ENCODE assay signal across 7 cellular contexts in the genomic region with DNA sequence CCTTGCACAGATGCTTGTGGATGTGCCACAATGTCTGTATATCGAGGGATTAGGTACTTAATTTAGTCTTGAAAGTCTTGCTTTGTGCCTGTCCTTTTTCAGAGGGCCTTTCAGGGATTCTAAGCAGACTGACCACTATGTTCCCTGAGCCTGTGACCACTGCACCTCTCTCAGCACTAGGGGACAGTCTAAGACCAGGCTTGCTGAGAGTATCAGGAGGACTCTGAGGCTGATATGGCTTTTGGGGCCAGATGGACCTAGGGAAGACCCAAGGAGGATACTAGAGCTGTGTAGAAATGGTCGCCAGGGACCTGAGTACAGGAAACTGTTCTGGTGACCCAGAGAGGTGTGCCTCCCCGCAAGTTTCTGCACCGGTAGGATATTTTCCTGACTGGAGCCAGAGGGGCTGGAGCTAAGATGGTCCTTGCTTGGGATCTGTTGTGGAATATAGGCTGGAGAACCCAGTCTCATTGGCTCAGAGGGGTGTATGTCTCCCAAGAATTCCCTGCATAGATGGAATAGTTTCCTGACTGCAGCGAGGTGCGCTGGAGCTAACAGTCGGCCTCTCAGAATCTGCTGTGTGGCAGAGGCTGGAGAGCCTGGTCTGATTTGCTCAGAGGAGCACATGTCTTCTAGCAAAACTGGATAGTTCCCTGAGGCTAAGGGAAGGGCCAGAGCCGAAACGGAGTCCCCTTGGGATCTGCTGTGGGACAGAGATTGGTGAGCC.
DNase-seq lines count a peak whose midpoint lies in the region; TF ChIP-seq lines count a peak whose summit lies in the region.

No MANE protein-coding gene starts in this region.

- H3K27ac Mint-ChIP-seq in endodermal cell (no peak overlapping the region), progenitor cell of endocrine pancreas (no peak overlapping the region)
- no peak overlapping the region for H3K27ac Mint-ChIP-seq in activated T-helper 1 cell treated with anti-CD3 and anti-CD28 coated beads, Interleukin-12 subunit alpha, Interleukin-12 subunit beta, Interleukin-2, Interleukin-4 antibody, amounts not matched to agents 30 ng/mL and 10 ng/mL and 1 ng/mL, durations not matched to agents 14 hours and 24 hours and 36 hours

- H3K27me3 Mint-ChIP-seq in endodermal cell (ENCODE audit: insufficient read depth) (no peaks in the 10 kb centered on the region), progenitor cell of endocrine pancreas (peaks cover 5% of the 10 kb centered on the region)
- peaks cover 2% of the 10 kb centered on the region for H3K27me3 Mint-ChIP-seq in activated T-helper 1 cell treated with anti-CD3 and anti-CD28 coated beads, Interleukin-12 subunit alpha, Interleukin-12 subunit beta, Interleukin-2, Interleukin-4 antibody, amounts not matched to agents 30 ng/mL and 10 ng/mL and 1 ng/mL, durations not matched to agents 14 hours and 24 hours and 36 hours (ENCODE audit: insufficient read depth)

- H3K9ac ChIP-seq in endodermal cell (ENCODE audit: extremely low read depth, low read length, poor library complexity, severe bottlenecking), result no peak overlapping the region

- H3K4me1 ChIP-seq in endodermal cell (ENCODE audit: control insufficient read depth, insufficient read depth, low read length), result no peaks in the 10 kb centered on the region

- no peaks in the 10 kb centered on the region for H3K9me3 ChIP-seq in endodermal cell (ENCODE audit: control insufficient read depth, low read length)

- H3K36me3 ChIP-seq in endodermal cell (ENCODE audit: control insufficient read depth, insufficient read depth, low read length), result no peaks in the 10 kb centered on the region

- H3K9me3 Mint-ChIP-seq in endodermal cell (no peaks in the 10 kb centered on the region), progenitor cell of endocrine pancreas (ENCODE audit: low read depth) (no peaks in the 10 kb centered on the region)
- H3K9me3 Mint-ChIP-seq in activated T-helper 1 cell treated with anti-CD3 and anti-CD28 coated beads, Interleukin-12 subunit alpha, Interleukin-12 subunit beta, Interleukin-2, Interleukin-4 antibody, amounts not matched to agents 30 ng/mL and 10 ng/mL and 1 ng/mL, durations not matched to agents 14 hours and 24 hours and 36 hours, result no peaks in the 10 kb centered on the region

- TF ChIP-seq CTCF in GM12875 (IDR thresholded peaks at IDR 0.05; ENCODE audit: borderline replicate concordance, insufficient read depth, low read depth, low read length), result peak; percentile 72
- TF ChIP-seq CTCF in endodermal cell (conservative IDR thresholded peaks at IDR 0.05), result peak; percentile 92
- TF ChIP-seq CTCF in progenitor cell of endocrine pancreas (IDR thresholded peaks at IDR 0.05; ENCODE audit: unreplicated experiment), result peak; percentile 63

- no peaks in the 10 kb centered on the region for H3K4me1 Mint-ChIP-seq in endodermal cell
- H3K4me1 Mint-ChIP-seq in progenitor cell of endocrine pancreas (ENCODE audit: low read depth), result no peaks in the 10 kb centered on the region
- no peaks in the 10 kb centered on the region for H3K4me1 Mint-ChIP-seq in activated T-helper 1 cell treated with anti-CD3 and anti-CD28 coated beads, Interleukin-12 subunit alpha, Interleukin-12 subunit beta, Interleukin-2, Interleukin-4 antibody, amounts not matched to agents 30 ng/mL and 10 ng/mL and 1 ng/mL, durations not matched to agents 14 hours and 24 hours and 36 hours (ENCODE audit: low read depth)

- H3K27me3 ChIP-seq in endodermal cell (ENCODE audit: control insufficient read depth, insufficient read depth, low read length, poor library complexity, severe bottlenecking), result no peaks in the 10 kb centered on the region

- intact Hi-C loops in activated T-helper 1 cell treated with anti-CD3 and anti-CD28 coated beads, Interleukin-12 subunit alpha, Interleukin-12 subunit beta, Interleukin-2, Interleukin-4 antibody, amounts not matched to agents 30 ng/mL and 10 ng/mL and 1 ng/mL, durations not matched to agents 14 hours and 24 hours and 36 hours (cut with micrococcal nuclease), result no loop called here

- WGBS in endodermal cell (ENCODE audit: insufficient coverage in 1 of 2, insufficient read length in 1 of 2), 2 experiments, result 86 to 87% methylated on average over 6 to 9 of the region's 9 CpGs

- H3K4me3 ChIP-seq in GM12875 (ENCODE audit: low read depth, low read length), result no peak overlapping the region
- no peak overlapping the region for H3K4me3 ChIP-seq in endodermal cell (ENCODE audit: low read length)

- peak; percentile 50 for DNase-seq in NCI-H226
- peak; percentile 85 for DNase-seq in endodermal cell
- DNase-seq in progenitor cell of endocrine pancreas (ENCODE audit: low spot score, unreplicated experiment), result no peak
- DNase-seq in activated T-helper 1 cell treated with anti-CD3 and anti-CD28 coated beads, Interleukin-12 subunit alpha, Interleukin-12 subunit beta, Interleukin-2, Interleukin-4 antibody, amounts not matched to agents 30 ng/mL and 10 ng/mL and 1 ng/mL, durations not matched to agents 14 hours and 24 hours and 36 hours (ENCODE audit: low spot score), result no peak
- no peak for DNase-seq in NOMO-1 treated with DMSO at 0.1 percent for 48 hours (lab: John Stamatoyannopoulos, UW; ENCODE audit: unreplicated experiment)
- DNase-seq in NCI-H2029 treated with DMSO at 0.1 percent for 48 hours (lab: John Stamatoyannopoulos, UW), result no peak

- H3K36me3 Mint-ChIP-seq in endodermal cell (ENCODE audit: low read depth) (no peaks in the 10 kb centered on the region), progenitor cell of endocrine pancreas (ENCODE audit: insufficient read depth) (no peaks in the 10 kb centered on the region)
- no peaks in the 10 kb centered on the region for H3K36me3 Mint-ChIP-seq in activated T-helper 1 cell treated with anti-CD3 and anti-CD28 coated beads, Interleukin-12 subunit alpha, Interleukin-12 subunit beta, Interleukin-2, Interleukin-4 antibody, amounts not matched to agents 30 ng/mL and 10 ng/mL and 1 ng/mL, durations not matched to agents 14 hours and 24 hours and 36 hours (ENCODE audit: low read depth)

- H3K4me3 Mint-ChIP-seq in endodermal cell, result no peak overlapping the region
- H3K4me3 Mint-ChIP-seq in progenitor cell of endocrine pancreas (ENCODE audit: low read depth), result no peak overlapping the region
- H3K4me3 Mint-ChIP-seq in activated T-helper 1 cell treated with anti-CD3 and anti-CD28 coated beads, Interleukin-12 subunit alpha, Interleukin-12 subunit beta, Interleukin-2, Interleukin-4 antibody, amounts not matched to agents 30 ng/mL and 10 ng/mL and 1 ng/mL, durations not matched to agents 14 hours and 24 hours and 36 hours, result no peak overlapping the region

- no peak overlapping the region for H3K27ac ChIP-seq in endodermal cell (ENCODE audit: low read depth, low read length)

Comparison
In these comparisons a context has a peak if more than half of its experiments do, and no peak if none do; other contexts are left out.
1. DNase-seq: peak in NCI-H226 (single experiment) and endodermal cell (single experiment); none in progenitor cell of endocrine pancreas (single experiment), activated T-helper 1 cell treated with anti-CD3 and anti-CD28 coated beads, Interleukin-12 subunit alpha, Interleukin-12 subunit beta, Interleukin-2, Interleukin-4 antibody, amounts not matched to agents 30 ng/mL and 10 ng/mL and 1 ng/mL, durations not matched to agents 14 hours and 24 hours and 36 hours (single experiment), NOMO-1 treated with DMSO at 0.1 percent for 48 hours (single experiment) and NCI-H2029 treated with DMSO at 0.1 percent for 48 hours (single experiment).
2. Peak in every context shown above with its lines, with median percentiles within 50 percentile points of each other: CTCF ChIP-seq.